14 cellular contexts compared by ENCODE assay signal in genomic region chr7:28126047-28127041, GRCh38. TPM values are rescaled to one million over a fixed set of nuclear protein-coding genes. Genes with fewer than 3 reads are reported as not detected.
A peak's percentile ranks its signal among the peaks of the same experiment; 100 is the strongest.
DNase-seq lines count a peak whose midpoint lies in the region; ATAC-seq and TF ChIP-seq lines count a peak whose summit lies in the region.
"Had no signal": no experiment of that assay in that cellular context is flagged by ENCODE, and none has a peak within 500 bp of the region (broad histone marks: within the 10 kb centered on the region; RNA-seq: fewer than 3 reads in every experiment).

No MANE protein-coding gene starts in this region.

- H3K27me3 ChIP-seq in left ventricle myocardium inferior (ENCODE audit: low read depth) (no peaks in the 10 kb centered on the region), mesenchymal stem cell (ENCODE audit: control insufficient read depth in 1 of 2, insufficient read depth in 1 of 2, low read length in 2 of 2) (no peaks in the 10 kb centered on the region), vagina (no peaks in the 10 kb centered on the region)
- H3K27me3 ChIP-seq: cardiac muscle cell had no signal

- H3K27ac ChIP-seq in left ventricle myocardium inferior (replicated peaks) (no peak overlapping the region), mesenchymal stem cell (ENCODE audit: low read length, poor library complexity, severe bottlenecking) (no peak overlapping the region), vagina (peak overlapping the region; percentile 81)
- H3K27ac ChIP-seq: cardiac muscle cell had no signal

- peak overlapping the region in 1 of 2 experiments; percentile 29 for H2BK12ac ChIP-seq in mesenchymal stem cell (ENCODE audit: low read length in 2 of 2)

- H3K23ac ChIP-seq in mesenchymal stem cell (ENCODE audit: low read length in 2 of 2) = no peak overlapping the region

- no peak overlapping the region for H3K18ac ChIP-seq in mesenchymal stem cell (ENCODE audit: low read depth in 1 of 2, low read length in 2 of 2)

- peaks cover 18% of the 10 kb centered on the region for H3K4me1 Mint-ChIP-seq in activated CD8-positive, alpha-beta memory T cell treated with anti-CD3 and anti-CD28 coated beads, Interleukin-2, amount 10 ng/mL, durations not matched to agents 7 days and 5 days

- no peak overlapping the region for H2BK15ac ChIP-seq in mesenchymal stem cell (ENCODE audit: low read depth, poor library complexity, severe bottlenecking)

- TF ChIP-seq CTCF in left ventricle myocardium inferior (IDR thresholded peaks at IDR 0.05; ENCODE audit: borderline replicate concordance) = no peak
- no peak for TF ChIP-seq CTCF in cardiac fibroblast (IDR thresholded peaks at IDR 0.05; ENCODE audit: low read depth, low read length)
- no peak for TF ChIP-seq CTCF in vagina (IDR thresholded peaks at IDR 0.05)

- H2BK120ac ChIP-seq in mesenchymal stem cell (ENCODE audit: low read depth, low read length) = no peak overlapping the region

- H2BK5ac ChIP-seq in mesenchymal stem cell (ENCODE audit: low read depth, low read length, poor library complexity, severe bottlenecking) = no peak overlapping the region

- intact Hi-C loops in Right ventricle myocardium inferior (cut with DNase I) = no loop called here
- intact Hi-C loops in left ventricle myocardium inferior (cut with micrococcal nuclease) = no loop called here
- intact Hi-C loops in vagina (cut with DNase I) = no loop called here

- peak overlapping the region; percentile 28 for H3K9ac ChIP-seq in mesenchymal stem cell (ENCODE audit: low read length)

- H3K27ac Mint-ChIP-seq in activated CD8-positive, alpha-beta memory T cell treated with anti-CD3 and anti-CD28 coated beads, Interleukin-2, amount 10 ng/mL, durations not matched to agents 7 days and 5 days = no peak overlapping the region

- H3K9me3 ChIP-seq in left ventricle myocardium inferior (replicated peaks) = no peaks in the 10 kb centered on the region
- H3K9me3 ChIP-seq in mesenchymal stem cell (ENCODE audit: control insufficient read depth, low read length) = no peaks in the 10 kb centered on the region
- no peaks in the 10 kb centered on the region for H3K9me3 ChIP-seq in vagina
- H3K9me3 ChIP-seq: prostate gland had no signal

- no peak overlapping the region for H3K4ac ChIP-seq in mesenchymal stem cell (ENCODE audit: low read depth in 1 of 2, low read length in 2 of 2)

- H4K91ac ChIP-seq in mesenchymal stem cell (ENCODE audit: low read length) = no peak overlapping the region

- no peak for TF ChIP-seq POLR2A in vagina (IDR thresholded peaks at IDR 0.05)

- H3K36me3 ChIP-seq in left ventricle myocardium inferior (no peaks in the 10 kb centered on the region), mesenchymal stem cell (ENCODE audit: control insufficient read depth in 1 of 2, insufficient read depth in 2 of 2, low read depth in 1 of 2, low read length in 2 of 2) (no peaks in the 10 kb centered on the region), vagina (no peaks in the 10 kb centered on the region)
- H3K36me3 ChIP-seq: cardiac muscle cell, prostate gland had no signal

- H3K14ac ChIP-seq in mesenchymal stem cell (ENCODE audit: low read length in 2 of 2) = no peak overlapping the region

- ATAC-seq in Right ventricle myocardium inferior (peak; percentile 26), GM18870 (IDR thresholded peaks at IDR 0.05; ENCODE audit: unreplicated experiment) (no peak)
- no peak for ATAC-seq in activated CD8-positive, alpha-beta memory T cell treated with anti-CD3 and anti-CD28 coated beads, Interleukin-2, amount 10 ng/mL, durations not matched to agents 7 days and 5 days

- 92% methylated on average over 3 of the region's 6 CpGs for WGBS in mesenchymal stem cell

- peaks cover 66% of the 10 kb centered on the region for H3K4me1 ChIP-seq in left ventricle myocardium inferior
- H3K4me1 ChIP-seq in mesenchymal stem cell (ENCODE audit: control insufficient read depth, insufficient read depth, low read depth, low read length) = peaks cover 8% of the 10 kb centered on the region
- H3K4me1 ChIP-seq in vagina = peaks cover 68% of the 10 kb centered on the region
- H3K4me1 ChIP-seq: prostate gland had no signal

- H3K4me3 ChIP-seq in left ventricle myocardium inferior = no peak overlapping the region
- H3K4me3 ChIP-seq in cardiac fibroblast (replicated peaks in 1 of 2; ENCODE audit: low read depth in 2 of 2, low read length in 2 of 2) = no peak overlapping the region
- H3K4me3 ChIP-seq in mesenchymal stem cell (ENCODE audit: insufficient read depth in 1 of 2, low read depth in 1 of 2, low read length in 2 of 2) = no peak overlapping the region
- H3K4me3 ChIP-seq in vagina = no peak overlapping the region
- H3K4me3 ChIP-seq: cardiac muscle cell, prostate gland had no signal

- no peaks in the 10 kb centered on the region for H3K27me3 Mint-ChIP-seq in activated CD8-positive, alpha-beta memory T cell treated with anti-CD3 and anti-CD28 coated beads, Interleukin-2, amount 10 ng/mL, durations not matched to agents 7 days and 5 days

- no peak overlapping the region for H4K8ac ChIP-seq in mesenchymal stem cell (ENCODE audit: low read length)

- H3K79me1 ChIP-seq in mesenchymal stem cell (replicated peaks; ENCODE audit: low read length, poor library complexity, severe bottlenecking) = peaks cover 47% of the 10 kb centered on the region

- CTCF ChIA-PET in activated CD8-positive, alpha-beta memory T cell treated with anti-CD3 and anti-CD28 coated beads, Interleukin-2, amount 10 ng/mL, durations not matched to agents 7 days and 5 days (lab: Charles Lee) = no interaction called here

- no peak overlapping the region for H2AK5ac ChIP-seq in mesenchymal stem cell (ENCODE audit: low read length, severe bottlenecking)

- DNase-seq in Right ventricle myocardium inferior (ENCODE audit: missing footprints) (no peak), left ventricle myocardium inferior (no peak), cardiac fibroblast (ENCODE audit: low read depth in 2 of 2) (peak; percentile 59 to 65), mesenchymal stem cell (no peak), vagina (ENCODE audit: extremely low spot score in 2 of 2) (no peak), islet precursor cell (no peak)
- no peak for DNase-seq in activated CD8-positive, alpha-beta memory T cell treated with anti-CD3 and anti-CD28 coated beads, Interleukin-2, amount 10 ng/mL, durations not matched to agents 7 days and 5 days
- DNase-seq: left cardiac atrium; NCI-H2081; NCI-H69; stimulated activated CD4-positive, alpha-beta T cell treated with anti-CD3 and anti-CD28 coated beads, Interleukin-15, amount 100 ng/mL, for 24 hours had no signal

- H3K4me3 Mint-ChIP-seq in activated CD8-positive, alpha-beta memory T cell treated with anti-CD3 and anti-CD28 coated beads, Interleukin-2, amount 10 ng/mL, durations not matched to agents 7 days and 5 days = no peak overlapping the region

- H2AFZ ChIP-seq in mesenchymal stem cell (ENCODE audit: low read depth, low read length) = no peak overlapping the region

- H3K9me3 Mint-ChIP-seq in activated CD8-positive, alpha-beta memory T cell treated with anti-CD3 and anti-CD28 coated beads, Interleukin-2, amount 10 ng/mL, durations not matched to agents 7 days and 5 days (ENCODE audit: low read depth) = no peaks in the 10 kb centered on the region

- no peak overlapping the region for H3K4me2 ChIP-seq in mesenchymal stem cell (ENCODE audit: low read length, poor library complexity, severe bottlenecking)

- peaks cover 3% of the 10 kb centered on the region for H3K36me3 Mint-ChIP-seq in activated CD8-positive, alpha-beta memory T cell treated with anti-CD3 and anti-CD28 coated beads, Interleukin-2, amount 10 ng/mL, durations not matched to agents 7 days and 5 days

RNA-seq across cellular contexts. Expression of gene JAZF1, which starts 54.3 kb away (rescaled TPM):
- 25.6 TPM for total RNA-seq in Right ventricle myocardium inferior
- 29.4 TPM for total RNA-seq in left ventricle myocardium inferior
- polyA plus RNA-seq in mesenchymal stem cell (2013, experiment 1 of 2) = 17.2 TPM
- 18.4 TPM for polyA plus RNA-seq in mesenchymal stem cell (2013, experiment 2 of 2)
- total RNA-seq in vagina = 36.1 TPM
- 1 to 10 TPM; 2.1 to 2.8 TPM for total RNA-seq in activated CD8-positive, alpha-beta memory T cell treated with anti-CD3 and anti-CD28 coated beads, Interleukin-2, amount 10 ng/mL, durations not matched to agents 7 days and 5 days

Comparison
In these comparisons a context has a peak if more than half of its experiments do, and no peak if none do; other contexts are left out.
1. DNase-seq: peak in cardiac fibroblast (2 of 2); none in Right ventricle myocardium inferior (single experiment), left ventricle myocardium inferior (single experiment), mesenchymal stem cell (single experiment), vagina (0 of 2), islet precursor cell (single experiment) and activated CD8-positive, alpha-beta memory T cell treated with anti-CD3 and anti-CD28 coated beads, Interleukin-2, amount 10 ng/mL, durations not matched to agents 7 days and 5 days (single experiment).